ENCODE assay signal across 9 cellular contexts in genomic region chr11:102623998-102624397, GRCh38. TPM values are rescaled to one million over a fixed set of nuclear protein-coding genes. Genes with fewer than 3 reads are reported as not detected.
"Had no signal": no experiment of that assay in that cellular context is flagged by ENCODE, and none has a peak within 500 bp of the region (broad histone marks: within the 10 kb centered on the region; RNA-seq: fewer than 3 reads in every experiment).

No MANE protein-coding gene starts in this region.

- DNase-seq: H9, HCEC 1CT, KG1 had no signal

- H3K4me2 ChIP-seq: GM23338 had no signal

- FAIRE-seq: H1, H54, K562 had no signal

- H3K4me3 ChIP-seq: GM23338, K562 had no signal

- H3K27ac ChIP-seq: HL-60 had no signal

- H2AFZ ChIP-seq: GM23338 had no signal

- ATAC-seq: GM23338, K562 had no signal

RNA-seq across cellular contexts. Expression of gene MMP20, which starts 1.1 kb away (rescaled TPM):
- total RNA-seq: GM23338, H1, H9, HT1080, K562 had no signal
- polyA plus RNA-seq: GM23338, H1, K562 had no signal
